In the genomic region with DNA sequence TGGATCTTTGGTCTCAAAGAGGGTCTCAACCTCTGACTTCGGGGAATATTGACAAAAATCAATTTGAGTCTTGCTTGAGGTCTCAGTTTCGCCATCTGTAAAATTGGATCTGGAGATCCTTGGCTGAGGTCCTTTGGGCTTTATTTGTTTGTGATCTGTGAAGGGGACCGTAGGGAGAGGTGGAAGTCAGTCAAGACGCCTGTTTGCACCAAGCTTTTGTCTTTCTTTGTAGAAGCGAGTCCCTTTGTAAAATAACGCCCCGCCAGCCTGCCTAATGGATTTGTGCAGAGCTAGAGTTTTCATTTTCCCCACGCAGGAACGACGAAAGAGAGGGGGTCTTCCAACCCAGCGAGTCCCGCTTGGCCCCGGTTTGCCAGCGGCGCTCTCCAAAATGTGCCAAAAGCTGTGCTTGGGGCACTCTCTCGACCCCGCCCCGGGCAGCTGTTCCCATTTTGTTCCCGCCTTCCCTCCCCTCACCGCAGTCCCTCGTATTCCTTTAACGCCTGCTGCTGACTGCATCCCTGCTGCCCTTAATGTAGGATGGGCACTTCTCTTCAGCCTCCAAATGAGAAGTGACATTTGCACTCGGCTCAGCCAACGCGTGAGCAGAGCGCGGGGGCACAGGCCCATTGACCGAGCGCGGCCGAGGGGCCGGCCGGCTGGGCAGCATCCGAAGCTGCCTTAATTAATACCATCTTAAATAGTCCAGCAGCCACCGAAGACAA, we compare ENCODE assay signal across 19 cellular contexts. TPM values are rescaled to one million over a fixed set of nuclear protein-coding genes. Genes with fewer than 3 reads are reported as not detected.
DNase-seq lines count a peak whose midpoint lies in the region; ATAC-seq and TF ChIP-seq lines count a peak whose summit lies in the region.
"Had no signal": no experiment of that assay in that cellular context is flagged by ENCODE, and none has a peak within 500 bp of the region (broad histone marks: within the 10 kb centered on the region; RNA-seq: fewer than 3 reads in every experiment).

No MANE protein-coding gene starts in this region.

- H3K9ac ChIP-seq in iPS-18a (ENCODE audit: low read length): peak overlapping the region; percentile 35

- TF ChIP-seq EP300 in esophagus muscularis mucosa (IDR thresholded peaks at IDR 0.05): no peak

- peaks cover 24% of the 10 kb centered on the region for H3K4me1 Mint-ChIP-seq in activated naive CD4-positive, alpha-beta T cell treated with anti-CD3 and anti-CD28 coated beads, Interleukin-2, amount 10 ng/mL, durations not matched to agents 7 days and 5 days
- H3K4me1 Mint-ChIP-seq in stimulated activated naive B cell treated with anti-CD40 and anti-IgM and Interleukin-4, amounts not matched to agents 10 μg/mL and 1 μg/mL and 100 μg/mL, for 72 hours: peaks cover 5 to 22% of the 10 kb centered on the region in 2 donors

- no peaks in the 10 kb centered on the region for H3K9me3 Mint-ChIP-seq in activated naive CD4-positive, alpha-beta T cell treated with anti-CD3 and anti-CD28 coated beads, Interleukin-2, amount 10 ng/mL, durations not matched to agents 7 days and 5 days
- H3K9me3 Mint-ChIP-seq in stimulated activated naive B cell treated with anti-CD40 and anti-IgM and Interleukin-4, amounts not matched to agents 10 μg/mL and 1 μg/mL and 100 μg/mL, for 72 hours: no peaks in the 10 kb centered on the region

- peaks cover 3% of the 10 kb centered on the region for H3K36me3 Mint-ChIP-seq in activated naive CD4-positive, alpha-beta T cell treated with anti-CD3 and anti-CD28 coated beads, Interleukin-2, amount 10 ng/mL, durations not matched to agents 7 days and 5 days
- peaks cover 0 to 4% of the 10 kb centered on the region in 2 donors for H3K36me3 Mint-ChIP-seq in stimulated activated naive B cell treated with anti-CD40 and anti-IgM and Interleukin-4, amounts not matched to agents 10 μg/mL and 1 μg/mL and 100 μg/mL, for 72 hours

- no peak for DNase-seq in activated naive CD4-positive, alpha-beta T cell treated with anti-CD3 and anti-CD28 coated beads, Interleukin-2, amount 10 ng/mL, durations not matched to agents 7 days and 5 days
- DNase-seq in activated naive CD4-positive, alpha-beta T cell (lab: John Stamatoyannopoulos, UW): no peak
- no peak for DNase-seq in stimulated activated naive B cell treated with anti-CD40 and anti-IgM and Interleukin-4, amounts not matched to agents 10 μg/mL and 1 μg/mL and 100 μg/mL, for 72 hours
- no peak for DNase-seq in esophagus muscularis mucosa (ENCODE audit: extremely low spot score)
- DNase-seq in sciatic nerve (ENCODE audit: low spot score): no peak
- DNase-seq: activated naive CD4-positive, alpha-beta T cell treated with anti-CD3 and anti-CD28 coated beads, Interleukin-2, amount 50 U/mL, for 16 hours; Caco-2; GF-D8; kidney glomerular epithelial cell; NCI-H146; stimulated activated CD4-positive, alpha-beta T cell treated with anti-CD3 and anti-CD28 coated beads, Interleukin-2, amount 100 ng/mL, for 24 hours; thyroid gland had no signal

- H3K4me3 ChIP-seq in iPS-18a (ENCODE audit: low read length) (peak overlapping the region; percentile 63), esophagus muscularis mucosa (no peak overlapping the region)
- H3K4me3 ChIP-seq: SJSA1, thyroid gland had no signal

- CTCF ChIA-PET in activated naive CD4-positive, alpha-beta T cell treated with anti-CD3 and anti-CD28 coated beads, Interleukin-2, amount 10 ng/mL, durations not matched to agents 7 days and 5 days (lab: Charles Lee): interaction anchor here (0.9 kb wide), 1 partner anchor 302 kb away, joined by 3 read pairs; no protein-coding TSS in a partner anchor

- no peak for TF ChIP-seq CTCF in esophagus muscularis mucosa (IDR thresholded peaks at IDR 0.05)

- ATAC-seq in stimulated activated naive B cell treated with anti-CD40 and anti-IgM and Interleukin-4, amounts not matched to agents 10 μg/mL and 1 μg/mL and 100 μg/mL, for 72 hours (replicated peaks): no peak
- ATAC-seq in GM21723 (IDR thresholded peaks at IDR 0.05; ENCODE audit: unreplicated experiment): no peak
- no peak for ATAC-seq in sciatic nerve

- 11% methylated on average over 25 of the region's 35 CpGs for WGBS in esophagus muscularis mucosa

- peaks cover 52% of the 10 kb centered on the region for H3K4me1 ChIP-seq in iPS-18a (ENCODE audit: control insufficient read depth, low read depth, low read length)
- H3K4me1 ChIP-seq in esophagus muscularis mucosa: peaks cover 33 to 53% (median 43%) of the 10 kb centered on the region in 4 donors
- H3K4me1 ChIP-seq: Caco-2 had no signal

- peak overlapping the region; percentile 6 for H3K27ac Mint-ChIP-seq in activated naive CD4-positive, alpha-beta T cell treated with anti-CD3 and anti-CD28 coated beads, Interleukin-2, amount 10 ng/mL, durations not matched to agents 7 days and 5 days
- H3K27ac Mint-ChIP-seq in stimulated activated naive B cell treated with anti-CD40 and anti-IgM and Interleukin-4, amounts not matched to agents 10 μg/mL and 1 μg/mL and 100 μg/mL, for 72 hours: peak overlapping the region; percentile 34

- peaks cover 89% of the 10 kb centered on the region for H3K27me3 Mint-ChIP-seq in activated naive CD4-positive, alpha-beta T cell treated with anti-CD3 and anti-CD28 coated beads, Interleukin-2, amount 10 ng/mL, durations not matched to agents 7 days and 5 days
- peaks cover 70 to 87% of the 10 kb centered on the region in 2 donors for H3K27me3 Mint-ChIP-seq in stimulated activated naive B cell treated with anti-CD40 and anti-IgM and Interleukin-4, amounts not matched to agents 10 μg/mL and 1 μg/mL and 100 μg/mL, for 72 hours

- TF ChIP-seq POLR2A in esophagus muscularis mucosa (IDR thresholded peaks at IDR 0.05; ENCODE audit: low read depth): no peak

- H3K27me3 ChIP-seq in iPS-18a (ENCODE audit: control insufficient read depth, insufficient read depth, low read length): peaks cover 87% of the 10 kb centered on the region
- peaks cover 0 to 100% (median 68%) of the 10 kb centered on the region in 4 donors for H3K27me3 ChIP-seq in esophagus muscularis mucosa

- H3K9me3 ChIP-seq in iPS-18a (ENCODE audit: control insufficient read depth, low read depth, low read length) (no peaks in the 10 kb centered on the region), esophagus muscularis mucosa (no peaks in the 10 kb centered on the region)
- H3K9me3 ChIP-seq: Caco-2, thyroid gland had no signal

- intact Hi-C loops in esophagus muscularis mucosa (cut with DNase I) (no loop called here), sciatic nerve (cut with DNase I) (no loop called here)

- H3K36me3 ChIP-seq in iPS-18a (ENCODE audit: control insufficient read depth, low read depth, low read length) (peaks cover 8% of the 10 kb centered on the region), esophagus muscularis mucosa (no peaks in the 10 kb centered on the region)
- H3K36me3 ChIP-seq: cardiac muscle cell, SJSA1, thyroid gland had no signal

- peak overlapping the region; percentile 24 for H3K27ac ChIP-seq in angular gyrus (ENCODE audit: low read depth, low read length)
- no peak overlapping the region for H3K27ac ChIP-seq in iPS-18a (ENCODE audit: low read length)
- no peak overlapping the region for H3K27ac ChIP-seq in esophagus muscularis mucosa (replicated peaks in 1 of 4)
- H3K27ac ChIP-seq: cardiac muscle cell, SJSA1, thyroid gland had no signal

- H3K4me3 Mint-ChIP-seq in activated naive CD4-positive, alpha-beta T cell treated with anti-CD3 and anti-CD28 coated beads, Interleukin-2, amount 10 ng/mL, durations not matched to agents 7 days and 5 days: no peak overlapping the region
- H3K4me3 Mint-ChIP-seq in stimulated activated naive B cell treated with anti-CD40 and anti-IgM and Interleukin-4, amounts not matched to agents 10 μg/mL and 1 μg/mL and 100 μg/mL, for 72 hours: no peak overlapping the region

RNA-seq across cellular contexts. Expression of a gene that starts 13.0 kb away (rescaled TPM):
- total RNA-seq in esophagus muscularis mucosa (not detected), sciatic nerve (not detected)
- total RNA-seq: activated CD8-positive, alpha-beta memory T cell treated with anti-CD3 and anti-CD28 coated beads for 36 hours; renal cortical epithelial cell; SJSA1; thyroid gland had no signal

RNA-seq across cellular contexts. Expression of a gene that starts 23.0 kb away (rescaled TPM):
- total RNA-seq in esophagus muscularis mucosa (not detected), sciatic nerve (not detected)
- total RNA-seq: activated CD8-positive, alpha-beta memory T cell treated with anti-CD3 and anti-CD28 coated beads for 36 hours; renal cortical epithelial cell; thyroid gland had no signal
